Comparison of ENCODE assay signal across 1 cellular context in genomic region chr1:151837841-151838490, GRCh38.
TF ChIP-seq lines count a peak whose summit lies in the region.

No MANE protein-coding gene starts in this region.

TF ChIP-seq in endothelial cell of umbilical vein, 7 proteins besides CTCF, POLR2A, EP300 and RAD21:
- TF ChIP-seq MYC (IDR thresholded peaks at IDR 0.05; ENCODE audit: low read depth, low read length) (no peak), FOS (IDR thresholded peaks at IDR 0.05; ENCODE audit: borderline replicate concordance, insufficient read depth, low read length) (no peak), POLR2AphosphoS5 (IDR thresholded peaks at IDR 0.05; ENCODE audit: insufficient read depth, low read depth, low read length) (no peak), EZH2 (IDR thresholded peaks at IDR 0.05; ENCODE audit: borderline replicate concordance, low read depth, low read length, severe bottlenecking) (no peak), GATA2 (IDR thresholded peaks at IDR 0.05; ENCODE audit: insufficient read depth, insufficient read length, low read depth, low read length) (no peak)
